In the genomic region with DNA sequence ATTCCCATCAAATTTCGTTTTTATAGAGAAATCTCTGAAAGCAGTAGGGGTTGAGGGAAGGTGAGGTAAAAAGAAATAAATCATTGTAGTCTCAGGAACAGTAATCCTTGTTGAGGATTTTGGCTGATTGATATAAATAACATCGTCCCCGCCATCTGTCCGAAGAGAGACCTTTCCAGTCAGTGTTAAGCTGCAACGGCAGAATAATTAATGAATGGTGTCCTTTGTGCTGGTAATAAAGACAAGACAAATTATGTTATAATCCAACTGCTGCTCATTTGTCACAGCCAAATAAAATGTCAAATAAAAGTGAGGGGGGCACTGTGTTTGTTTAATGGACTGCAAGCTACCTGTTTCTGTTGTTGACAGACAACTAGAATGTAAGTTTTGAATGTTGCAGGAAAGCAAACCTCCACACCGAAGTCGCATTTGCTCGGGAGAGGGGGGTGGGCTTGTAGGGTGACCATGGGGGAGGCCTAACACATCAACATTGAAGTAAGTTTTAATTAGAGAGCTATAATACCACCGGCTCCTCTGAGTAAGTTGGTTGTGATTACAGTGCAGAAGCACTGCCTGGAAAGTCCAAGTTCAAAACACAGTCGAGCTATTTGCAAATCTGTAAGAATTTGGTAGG, we compare ENCODE assay signal across 23 cellular contexts.
DNase-seq lines count a peak whose midpoint lies in the region; TF ChIP-seq lines count a peak whose summit lies in the region.
"Had no signal": no experiment of that assay in that cellular context is flagged by ENCODE, and none has a peak within 500 bp of the region (broad histone marks: within the 10 kb centered on the region; RNA-seq: fewer than 3 reads in every experiment).

No MANE protein-coding gene starts in this region.

- H3K9me3 Mint-ChIP-seq in brain = peaks cover 0 to 3% (median 0%) of the 10 kb centered on the region in 5 experiments
- H3K9me3 Mint-ChIP-seq in progenitor cell of endocrine pancreas (ENCODE audit: low read depth) = no peaks in the 10 kb centered on the region
- H3K9me3 Mint-ChIP-seq: activated CD4-positive, alpha-beta T cell treated with anti-CD3 and anti-CD28 coated beads, Interleukin-2, amount 10 ng/mL, durations not matched to agents 7 days and 5 days; CD4-positive, alpha-beta memory T cell; T-helper 1 cell treated with Interleukin-12 subunit alpha and Interleukin-12 subunit beta and Interleukin-4 antibody, amounts not matched to agents 30 μg/mL and 1 μg/mL, for 36 hours had no signal

- H3K9me3 ChIP-seq in osteoblast (ENCODE audit: low read depth, low read length) (no peaks in the 10 kb centered on the region), testis (no peaks in the 10 kb centered on the region)
- H3K9me3 ChIP-seq: gastrocnemius medialis, SJSA1, spleen, transverse colon had no signal

- DNase-seq in HEK293T (ENCODE audit: extremely low spot score) (no peak), NCI-H524 treated with DMSO at 0.1 percent for 48 hours (lab: John Stamatoyannopoulos, UW) (peak; percentile 81), progenitor cell of endocrine pancreas (ENCODE audit: low spot score, unreplicated experiment) (no peak), osteoblast (ENCODE audit: insufficient read length, low spot score, missing footprints) (no peak), lower leg skin (ENCODE audit: low spot score in 2 of 2) (no peak), testis (no peak), NCI-H2196 (lab: John Stamatoyannopoulos, UW; ENCODE audit: unreplicated experiment) (no peak)
- DNase-seq: activated CD4-positive, alpha-beta T cell treated with anti-CD3 and anti-CD28 coated beads, Interleukin-2, amount 10 ng/mL, durations not matched to agents 7 days and 5 days; activated effector memory CD4-positive, alpha-beta T cell treated with Interleukin-2 at 50 U/mL for 16 hours; brain microvascular endothelial cell; CD4-positive, alpha-beta memory T cell; DMS79; effector CD8-positive, alpha-beta T cell; gastrocnemius medialis; KG1; spleen; stimulated activated CD4-positive, alpha-beta T cell treated with anti-CD3 and anti-CD28 coated beads, Interleukin-4, amount 100 ng/mL, for 24 hours; stimulated activated naive CD8-positive, alpha-beta T cell treated with anti-CD3 and anti-CD28 coated beads, Interleukin-15, Interleukin-2, amounts not matched to agents 100 U/mL and 50 U/mL, for 24 hours; transverse colon had no signal

- no peak overlapping the region for H3K4me3 ChIP-seq in osteoblast (ENCODE audit: insufficient read depth, low read length)
- no peak overlapping the region for H3K4me3 ChIP-seq in lower leg skin (ENCODE audit: low read depth, poor library complexity, severe bottlenecking)
- H3K4me3 ChIP-seq in testis = no peak overlapping the region
- H3K4me3 ChIP-seq: gastrocnemius medialis, lung, SJSA1, spleen, transverse colon had no signal

- H3K4me1 Mint-ChIP-seq in brain (peaks cover 67% of the 10 kb centered on the region), progenitor cell of endocrine pancreas (ENCODE audit: low read depth) (peaks cover 32% of the 10 kb centered on the region)

- H3K4me3 Mint-ChIP-seq in brain (peak overlapping the region in 4 of 5 experiments; percentile 35 to 65 (median 42)), progenitor cell of endocrine pancreas (ENCODE audit: low read depth) (no peak overlapping the region)
- H3K4me3 Mint-ChIP-seq: activated CD4-positive, alpha-beta T cell treated with anti-CD3 and anti-CD28 coated beads, Interleukin-2, amount 10 ng/mL, durations not matched to agents 7 days and 5 days; T-helper 1 cell treated with Interleukin-12 subunit alpha and Interleukin-12 subunit beta and Interleukin-4 antibody, amounts not matched to agents 30 μg/mL and 1 μg/mL, for 36 hours had no signal

- no peaks in the 10 kb centered on the region for H4K20me1 ChIP-seq in osteoblast (ENCODE audit: insufficient read depth, low read length)

- intact Hi-C loops in lower leg skin (cut with DNase I; ENCODE audit: low total_unique reads) = no loop called here
- intact Hi-C loops in testis (cut with DNase I; ENCODE audit: low total_unique reads) = no loop called here

- TF ChIP-seq CTCF in brain (conservative IDR thresholded peaks at IDR 0.05) (no peak), progenitor cell of endocrine pancreas (IDR thresholded peaks at IDR 0.05; ENCODE audit: unreplicated experiment) (no peak), osteoblast (IDR thresholded peaks at IDR 0.05; ENCODE audit: extremely low read depth, low read depth, low read length) (no peak), lower leg skin (IDR thresholded peaks at IDR 0.05) (no peak), testis (IDR thresholded peaks at IDR 0.05) (no peak)

- H3K27me3 ChIP-seq in osteoblast (ENCODE audit: insufficient read depth, low read length) (no peaks in the 10 kb centered on the region), testis (no peaks in the 10 kb centered on the region)
- H3K27me3 ChIP-seq: brain microvascular endothelial cell, gastrocnemius medialis, SJSA1, spleen, transverse colon had no signal

- CTCF ChIA-PET in HEK293T (lab: Yijun Ruan, JAX) = interaction anchor here (0.6 to 1.2 kb wide), 2 partner anchors 17 to 155 kb away, joined by 3 to 4 read pairs; no protein-coding TSS in a partner anchor

- H3K36me3 Mint-ChIP-seq in brain (no peaks in the 10 kb centered on the region), progenitor cell of endocrine pancreas (ENCODE audit: insufficient read depth) (no peaks in the 10 kb centered on the region)

- H3K27me3 Mint-ChIP-seq in brain (no peaks in the 10 kb centered on the region), progenitor cell of endocrine pancreas (peaks cover 8% of the 10 kb centered on the region)
- H3K27me3 Mint-ChIP-seq: activated CD4-positive, alpha-beta T cell treated with anti-CD3 and anti-CD28 coated beads, Interleukin-2, amount 10 ng/mL, durations not matched to agents 7 days and 5 days; CD4-positive, alpha-beta memory T cell had no signal

- H2AFZ ChIP-seq in osteoblast (ENCODE audit: low read length) = no peak overlapping the region

- H3K4me1 ChIP-seq in osteoblast (ENCODE audit: insufficient read depth, low read length) (no peaks in the 10 kb centered on the region), testis (no peaks in the 10 kb centered on the region)
- H3K4me1 ChIP-seq: gastrocnemius medialis, SJSA1, transverse colon had no signal

- no peak overlapping the region for H3K4me2 ChIP-seq in osteoblast (ENCODE audit: insufficient read depth, low read length)

- no peaks in the 10 kb centered on the region for H3K79me2 ChIP-seq in osteoblast (ENCODE audit: insufficient read depth, low read length)

- H3K27ac Mint-ChIP-seq in brain (peak overlapping the region; percentile 32 to 88 (median 79)), progenitor cell of endocrine pancreas (peak overlapping the region; percentile 45)
- H3K27ac Mint-ChIP-seq: activated CD4-positive, alpha-beta T cell treated with anti-CD3 and anti-CD28 coated beads, Interleukin-2, amount 10 ng/mL, durations not matched to agents 7 days and 5 days; T-helper 1 cell treated with Interleukin-12 subunit alpha and Interleukin-12 subunit beta and Interleukin-4 antibody, amounts not matched to agents 30 μg/mL and 1 μg/mL, for 36 hours had no signal

- TF ChIP-seq POLR2A in lower leg skin (IDR thresholded peaks at IDR 0.05) = no peak
- TF ChIP-seq POLR2A in testis (IDR thresholded peaks at IDR 0.05) = no peak

- POLR2A ChIA-PET in HEK293T (lab: Yijun Ruan, JAX) = interaction anchor here (0.8 kb wide), 1 partner anchor 9 kb away, joined by 3 read pairs; no protein-coding TSS in a partner anchor

- no peaks in the 10 kb centered on the region for H3K36me3 ChIP-seq in osteoblast (ENCODE audit: insufficient read depth, low read length)
- no peaks in the 10 kb centered on the region for H3K36me3 ChIP-seq in testis (ENCODE audit: low read depth, missing control alignments)
- H3K36me3 ChIP-seq: brain microvascular endothelial cell, gastrocnemius medialis, SJSA1, spleen, transverse colon had no signal

- 74 to 78% methylated on average over 10 of the region's 10 CpGs for WGBS in lower leg skin, 2 donors
- 81 to 82% methylated on average over 10 of the region's 10 CpGs for WGBS in testis, 2 donors

- H3K27ac ChIP-seq in osteoblast (ENCODE audit: low read depth, low read length) (no peak overlapping the region), testis (no peak overlapping the region)
- H3K27ac ChIP-seq: brain microvascular endothelial cell, gastrocnemius medialis, SJSA1 had no signal

TF ChIP-seq in HEK293T, 16 proteins besides CTCF, POLR2A, EP300 and RAD21:
- no peak for TF ChIP-seq NFRKB (IDR thresholded peaks at IDR 0.05)
- TF ChIP-seq, protein P1, sequence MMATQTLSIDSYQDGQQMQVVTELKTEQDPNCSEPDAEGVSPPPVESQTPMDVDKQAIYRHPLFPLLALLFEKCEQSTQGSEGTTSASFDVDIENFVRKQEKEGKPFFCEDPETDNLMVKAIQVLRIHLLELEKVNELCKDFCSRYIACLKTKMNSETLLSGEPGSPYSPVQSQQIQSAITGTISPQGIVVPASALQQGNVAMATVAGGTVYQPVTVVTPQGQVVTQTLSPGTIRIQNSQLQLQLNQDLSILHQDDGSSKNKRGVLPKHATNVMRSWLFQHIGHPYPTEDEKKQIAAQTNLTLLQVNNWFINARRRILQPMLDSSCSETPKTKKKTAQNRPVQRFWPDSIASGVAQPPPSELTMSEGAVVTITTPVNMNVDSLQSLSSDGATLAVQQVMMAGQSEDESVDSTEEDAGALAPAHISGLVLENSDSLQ (IDR thresholded peaks at IDR 0.05) = peak; percentile 79
